24 cellular contexts compared by ENCODE assay signal in the genomic region with DNA sequence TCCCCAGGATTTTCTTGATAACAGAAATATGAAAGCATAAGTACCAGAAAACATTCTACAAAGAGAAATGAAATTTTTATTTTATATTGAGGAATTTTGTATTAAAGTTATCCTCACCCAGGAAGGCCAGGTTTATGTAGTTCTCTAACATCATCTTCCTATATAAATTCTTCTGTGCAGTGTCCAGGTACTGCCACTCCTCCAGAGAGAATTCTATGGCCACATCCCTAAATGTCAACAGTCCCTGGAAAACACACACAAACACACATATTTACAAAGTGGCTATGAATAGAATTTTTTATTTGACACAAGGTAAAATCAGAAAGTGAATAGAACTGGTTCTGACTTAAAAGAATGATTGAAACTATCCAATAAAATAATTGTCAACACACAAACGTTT.
DNase-seq lines count a peak whose midpoint lies in the region; ATAC-seq, FAIRE-seq and TF ChIP-seq lines count a peak whose summit lies in the region.
"Had no signal": no experiment of that assay in that cellular context is flagged by ENCODE, and none has a peak within 500 bp of the region (broad histone marks: within the 10 kb centered on the region; RNA-seq: fewer than 3 reads in every experiment).

No MANE protein-coding gene starts in this region.

- H3K27ac ChIP-seq in keratinocyte (ENCODE audit: control insufficient read depth, insufficient read depth, low read length) (no peak overlapping the region), pancreas (no peak overlapping the region)
- H3K27ac ChIP-seq: A549; BLaER1 treated with 17β-estradiol and CSF1 and Interleukin-3, amounts not matched to agents 10 nM and 100 nM had no signal

- H3K79me2 ChIP-seq in keratinocyte (ENCODE audit: control insufficient read depth, insufficient read depth, low read length), result no peaks in the 10 kb centered on the region

- TF ChIP-seq CTCF in keratinocyte (optimal IDR thresholded peaks at IDR 0.05 in 1 of 3, IDR thresholded peaks at IDR 0.05 in 1 of 3, conservative IDR thresholded peaks at IDR 0.05 in 1 of 3; ENCODE audit: extremely low read depth in 1 of 3, insufficient read depth in 2 of 3, low read length in 3 of 3) (no peak), pancreas (IDR thresholded peaks at IDR 0.05) (no peak), natural killer cell (IDR thresholded peaks at IDR 0.05) (no peak)

- H3K9me3 ChIP-seq in keratinocyte (ENCODE audit: control insufficient read depth, low read depth, low read length), result no peaks in the 10 kb centered on the region
- H3K9me3 ChIP-seq in pancreas, result no peaks in the 10 kb centered on the region
- H3K9me3 ChIP-seq: BE2C, HAP-1 had no signal

- H3K4me3 ChIP-seq in keratinocyte (ENCODE audit: control insufficient read depth in 2 of 3, extremely low read depth in 1 of 3, insufficient read depth in 2 of 3, low read depth in 1 of 3, low read length in 3 of 3) (no peak overlapping the region), pancreas (no peak overlapping the region)
- H3K4me3 ChIP-seq: A549; BLaER1 treated with 17β-estradiol and CSF1 and Interleukin-3, amounts not matched to agents 10 nM and 100 nM; HAP-1 had no signal

- no peaks in the 10 kb centered on the region for H3K36me3 ChIP-seq in keratinocyte (ENCODE audit: control insufficient read depth in 2 of 2, extremely low read depth in 1 of 2, insufficient read depth in 2 of 2, low read length in 2 of 2)
- H3K36me3 ChIP-seq in pancreas, result no peaks in the 10 kb centered on the region
- H3K36me3 ChIP-seq: BE2C; BLaER1 treated with 17β-estradiol and CSF1 and Interleukin-3, amounts not matched to agents 10 nM and 100 nM; HAP-1 had no signal

- ATAC-seq in pancreas (no peak), natural killer cell (no peak)
- ATAC-seq: A549 had no signal

- DNase-seq in DMS53 (lab: John Stamatoyannopoulos, UW) (peak; percentile 5), DMS53 treated with DMSO at 0.1 percent for 48 hours (lab: John Stamatoyannopoulos, UW; ENCODE audit: unreplicated experiment) (no peak), keratinocyte (ENCODE audit: low read depth, low spot score) (no peak), pancreas (no peak), natural killer cell (no peak), NCI-H510A (lab: John Stamatoyannopoulos, UW) (no peak)
- DNase-seq: 8988T; ACHN; AML-193; BE2C; CD4-positive, alpha-beta T cell; CD8-positive, alpha-beta memory T cell; DMS 273 treated with DMSO at 0.1 percent for 48 hours; DND-41; GOT3; HFFc6 had no signal

- no peak overlapping the region for H3K27ac Mint-ChIP-seq in natural killer cell
- H3K27ac Mint-ChIP-seq: CD14-positive monocyte; CD4-positive, alpha-beta T cell; CD8-positive, alpha-beta memory T cell; HFFc6 had no signal

- H3K4me1 ChIP-seq in keratinocyte (ENCODE audit: control insufficient read depth, extremely low read depth, insufficient read depth, low read length) (no peaks in the 10 kb centered on the region), pancreas (no peaks in the 10 kb centered on the region)
- H3K4me1 ChIP-seq: A549, BE2C, HAP-1 had no signal

- no peak overlapping the region for H3K4me2 ChIP-seq in keratinocyte (ENCODE audit: control insufficient read depth, extremely low read depth, insufficient read depth, low read depth, low read length)
- H3K4me2 ChIP-seq: A549; BLaER1 treated with 17β-estradiol and CSF1 and Interleukin-3, amounts not matched to agents 10 nM and 100 nM had no signal

- no peak for FAIRE-seq in keratinocyte (lab: Jason Lieb, UNC)
- peak; percentile 54 for FAIRE-seq in pancreas (lab: Jason Lieb, UNC)
- FAIRE-seq: A549, D721Med, G401.6, GM12892, H54 had no signal

- H3K4me3 Mint-ChIP-seq in natural killer cell, result no peak overlapping the region
- H3K4me3 Mint-ChIP-seq: CD14-positive monocyte; CD4-positive, alpha-beta T cell; CD8-positive, alpha-beta memory T cell; HFFc6 had no signal

- no peak overlapping the region for H3K9ac ChIP-seq in keratinocyte (ENCODE audit: control insufficient read depth, extremely low read depth, insufficient read depth, low read length)
- H3K9ac ChIP-seq: BLaER1 treated with 17β-estradiol and CSF1 and Interleukin-3, amounts not matched to agents 10 nM and 100 nM had no signal

- no peaks in the 10 kb centered on the region for H3K9me1 ChIP-seq in keratinocyte (ENCODE audit: control insufficient read depth, extremely low read depth, insufficient read depth, low read length)

- no peaks in the 10 kb centered on the region for H3K4me1 Mint-ChIP-seq in natural killer cell
- H3K4me1 Mint-ChIP-seq: CD14-positive monocyte; CD8-positive, alpha-beta memory T cell had no signal

- dilution Hi-C loops in keratinocyte (cut with MboI; ENCODE audit: extremely low pct_ligation_motif_present, low sequenced_read_pairs), result no loop called here

- H3K27me3 Mint-ChIP-seq in natural killer cell (ENCODE audit: low read depth in 2 of 2), result no peaks in the 10 kb centered on the region
- H3K27me3 Mint-ChIP-seq: CD4-positive, alpha-beta T cell; CD8-positive, alpha-beta memory T cell had no signal

- no peaks in the 10 kb centered on the region for H3K27me3 ChIP-seq in keratinocyte (ENCODE audit: control insufficient read depth, extremely low read depth, insufficient read depth, low read length)
- H3K27me3 ChIP-seq in pancreas, result no peaks in the 10 kb centered on the region
- H3K27me3 ChIP-seq: BE2C; BLaER1 treated with 17β-estradiol and CSF1 and Interleukin-3, amounts not matched to agents 10 nM and 100 nM had no signal

- intact Hi-C loops in pancreas (cut with DNase I) (no loop called here), natural killer cell (cut with micrococcal nuclease) (no loop called here)

- H3K36me3 Mint-ChIP-seq in natural killer cell, result peaks cover 6% of the 10 kb centered on the region
- H3K36me3 Mint-ChIP-seq: CD14-positive monocyte; CD8-positive, alpha-beta memory T cell had no signal

- peaks cover 3 to 5% of the 10 kb centered on the region in 2 donors for H3K9me3 Mint-ChIP-seq in natural killer cell
- H3K9me3 Mint-ChIP-seq: CD4-positive, alpha-beta T cell had no signal

- H4K20me1 ChIP-seq in keratinocyte (ENCODE audit: control insufficient read depth, extremely low read depth, insufficient read depth, low read length), result no peaks in the 10 kb centered on the region
- H4K20me1 ChIP-seq: BLaER1 treated with 17β-estradiol and CSF1 and Interleukin-3, amounts not matched to agents 10 nM and 100 nM had no signal

- 4 to 8% methylated on average over 1 of the region's 1 CpG for WGBS in pancreas, 2 donors

- peak overlapping the region; percentile 1 for H2AFZ ChIP-seq in keratinocyte (ENCODE audit: control insufficient read depth, low read length)
